Comparison of ENCODE assay signal across 9 cellular contexts in the genomic region with DNA sequence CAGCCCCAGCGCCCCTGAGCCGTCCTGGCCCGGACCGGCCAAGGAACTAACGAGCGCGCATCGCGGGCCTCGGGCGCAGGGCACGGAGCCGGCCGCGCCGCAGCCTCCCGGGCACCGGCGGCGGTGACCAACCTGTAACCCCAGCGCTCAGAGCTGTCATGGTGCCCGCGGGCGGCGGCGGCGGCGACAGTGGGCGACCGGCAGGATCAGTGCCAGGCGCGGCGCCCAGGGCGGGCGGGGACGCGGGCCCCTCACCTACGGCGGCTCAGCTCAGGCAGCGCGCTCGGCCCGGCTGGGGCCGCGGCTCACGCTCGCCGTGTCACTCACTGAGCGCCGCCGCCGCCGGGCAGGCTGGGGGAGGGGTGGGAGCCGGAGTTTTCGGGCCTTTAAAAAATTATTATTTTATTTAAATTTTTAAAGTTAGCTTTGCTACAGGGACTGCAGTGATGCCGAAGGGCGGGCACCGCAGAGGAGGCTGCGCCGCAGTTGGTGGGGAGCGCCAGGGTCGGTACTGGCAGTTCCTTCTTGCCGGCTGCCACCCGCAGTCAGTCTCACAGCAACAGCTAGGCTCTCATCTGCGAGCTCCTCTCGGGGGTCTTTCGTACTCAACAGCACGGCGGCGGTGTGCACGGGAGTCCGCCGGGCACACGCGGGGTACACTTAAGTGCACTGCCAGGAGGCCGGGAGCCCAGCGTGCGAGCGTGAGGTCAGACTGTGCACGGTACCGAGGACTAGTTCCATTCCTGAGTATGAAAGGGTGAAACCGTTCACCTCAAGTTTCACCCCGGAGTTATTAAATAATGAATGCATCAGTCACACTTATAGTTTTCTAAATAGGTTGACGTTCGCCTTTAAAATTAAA. TPM values are rescaled to one million over a fixed set of nuclear protein-coding genes. Genes with fewer than 3 reads are reported as not detected.
DNase-seq lines count a peak whose midpoint lies in the region; ATAC-seq and TF ChIP-seq lines count a peak whose summit lies in the region.
"Had no signal": no experiment of that assay in that cellular context is flagged by ENCODE, and none has a peak within 500 bp of the region (broad histone marks: within the 10 kb centered on the region; RNA-seq: fewer than 3 reads in every experiment).

Gene NALCN (minus strand): TSS at position 328 of the 862 bp plus-strand sequence. CDS start 17,382 bp downstream, outside the sequence.

- H3K14ac ChIP-seq in neuronal stem cell (ENCODE audit: low read length): peak within 1 kb of the TSS; percentile 89

- peak within 1 kb of the TSS; percentile 60 for H3K4me3 ChIP-seq in SJSA1
- peak within 1 kb of the TSS; percentile 70 for H3K4me3 ChIP-seq in fibroblast of villous mesenchyme (ENCODE audit: low read depth, low read length)
- H3K4me3 ChIP-seq in neuronal stem cell (ENCODE audit: low read length in 2 of 2): peak within 1 kb of the TSS; percentile 45 to 79

- no peak for ATAC-seq in GM18502 (IDR thresholded peaks at IDR 0.05; ENCODE audit: poor library complexity, unreplicated experiment)
- no peak for ATAC-seq in HG03097 (IDR thresholded peaks at IDR 0.05; ENCODE audit: low FRiP score, unreplicated experiment)

- H2AFZ ChIP-seq in neuronal stem cell (ENCODE audit: low read length): peak within 1 kb of the TSS; percentile 93

- no peaks in the 10 kb centered on the region for H3K79me1 ChIP-seq in neuronal stem cell (ENCODE audit: low read depth, low read length)

- H2BK12ac ChIP-seq in neuronal stem cell (ENCODE audit: low read length): peak within 1 kb of the TSS; percentile 58

- WGBS in neuronal stem cell (ENCODE audit: extremely low coverage in 2 of 2, insufficient read length in 2 of 2, insufficient replicate concordance in 1 of 2), 2 donors: no CpG with 5 or more reads among the region's 85 CpGs

- peak within 1 kb of the TSS; percentile 94 for H3K4me2 ChIP-seq in neuronal stem cell (ENCODE audit: insufficient read depth, low read length, poor library complexity, severe bottlenecking)

- H2BK120ac ChIP-seq in neuronal stem cell (ENCODE audit: low read depth, low read length): peak within 1 kb of the TSS; percentile 31

- H3K4ac ChIP-seq in neuronal stem cell (ENCODE audit: low read length): no peak within 1 kb of the TSS

- H3K36me3 ChIP-seq in SJSA1 (no peaks in the 10 kb centered on the region), neuronal stem cell (replicated peaks in 1 of 2; ENCODE audit: control insufficient read depth in 2 of 2, insufficient read depth in 2 of 2, low read length in 2 of 2) (no peaks in the 10 kb centered on the region)

- no peak within 1 kb of the TSS for H2BK5ac ChIP-seq in neuronal stem cell (ENCODE audit: low read length)

- H3K9ac ChIP-seq in neuronal stem cell (ENCODE audit: low read depth, low read length, poor library complexity): peak within 1 kb of the TSS; percentile 77

- TF ChIP-seq CTCF in fibroblast of villous mesenchyme (IDR thresholded peaks at IDR 0.05; ENCODE audit: insufficient read depth, low read depth, low read length): no peak

- no peaks in the 10 kb centered on the region for H3K27me3 ChIP-seq in SJSA1 (replicated peaks)
- H3K27me3 ChIP-seq in neuronal stem cell (ENCODE audit: control insufficient read depth in 3 of 3, insufficient read depth in 3 of 3, low read depth in 1 of 3, low read length in 3 of 3): peaks cover 0 to 58% (median 17%) of the 10 kb centered on the region in 3 experiments

- peak within 1 kb of the TSS; percentile 95 for H3K18ac ChIP-seq in neuronal stem cell (ENCODE audit: low read length)

- no peak within 1 kb of the TSS for H2AK5ac ChIP-seq in neuronal stem cell (ENCODE audit: low read depth, low read length)

- DNase-seq in NCI-H524 (lab: John Stamatoyannopoulos, UW) (peak; percentile 31 to 46), NCI-H524 treated with DMSO at 0.1 percent for 48 hours (lab: John Stamatoyannopoulos, UW) (no peak), SJSA1 (ENCODE audit: low read depth in 1 of 2, low spot score in 2 of 2) (peak; percentile 31 to 40), fibroblast of villous mesenchyme (ENCODE audit: low read depth) (peak; percentile 24), neuronal stem cell (ENCODE audit: low spot score) (peak; percentile 31), T-helper 9 cell (no peak)

- H2BK15ac ChIP-seq in neuronal stem cell (ENCODE audit: low read length): no peak within 1 kb of the TSS

- peaks cover 9% of the 10 kb centered on the region for H3K4me1 ChIP-seq in SJSA1 (replicated peaks)
- H3K4me1 ChIP-seq in neuronal stem cell (ENCODE audit: control insufficient read depth in 2 of 2, insufficient read depth in 1 of 2, low read depth in 1 of 2, low read length in 2 of 2): peaks cover 2 to 8% of the 10 kb centered on the region in 2 donors

- H3K27ac ChIP-seq in SJSA1 (no peak within 1 kb of the TSS), neuronal stem cell (replicated peaks; ENCODE audit: low read length) (no peak within 1 kb of the TSS)

- H4K8ac ChIP-seq in neuronal stem cell (ENCODE audit: low read depth, low read length): no peak within 1 kb of the TSS

- H3K9me3 ChIP-seq in SJSA1 (replicated peaks) (no peaks in the 10 kb centered on the region), neuronal stem cell (replicated peaks in 1 of 2; ENCODE audit: control insufficient read depth in 2 of 2, insufficient read depth in 1 of 2, low read depth in 1 of 2, low read length in 2 of 2) (no peaks in the 10 kb centered on the region)

- no peak within 1 kb of the TSS for H4K91ac ChIP-seq in neuronal stem cell (ENCODE audit: low read depth, low read length, poor library complexity)

- no peak within 1 kb of the TSS for H3K23ac ChIP-seq in neuronal stem cell (ENCODE audit: low read depth, low read length, poor library complexity)

RNA-seq across cellular contexts. Expression of gene NALCN, which starts in this region (rescaled TPM):
- 0.22 and 1.2 TPM in 2 replicates for total RNA-seq in SJSA1 (2014; rRNA removed; shearing (Covaris generic))
- total RNA-seq in fibroblast of villous mesenchyme: 1.7 and 6.4 TPM in 2 replicates
- 0.32 TPM for polyA plus RNA-seq in neuronal stem cell (2013, experiment 1 of 2)
- polyA plus RNA-seq in neuronal stem cell (2013, experiment 2 of 2): 0.32 TPM
- total RNA-seq: T-helper 2 cell treated with Interferon-gamma antibody and Interleukin-4, amounts not matched to agents 100 ng/mL and 5 ng/mL, for 36 hours had no signal

Comparison
In these comparisons a context has a peak if more than half of its experiments do, and no peak if none do; other contexts are left out.
1. DNase-seq: peak in NCI-H524 (2 of 2), SJSA1 (2 of 2), fibroblast of villous mesenchyme (single experiment) and neuronal stem cell (single experiment); none in NCI-H524 treated with DMSO at 0.1 percent for 48 hours (single experiment) and T-helper 9 cell (single experiment).
2. Peak in every context shown above with its lines, with median percentiles within 50 percentile points of each other: H3K4me3 ChIP-seq.